Comparison of ENCODE assay signal across 1 cellular context in the genomic region with DNA sequence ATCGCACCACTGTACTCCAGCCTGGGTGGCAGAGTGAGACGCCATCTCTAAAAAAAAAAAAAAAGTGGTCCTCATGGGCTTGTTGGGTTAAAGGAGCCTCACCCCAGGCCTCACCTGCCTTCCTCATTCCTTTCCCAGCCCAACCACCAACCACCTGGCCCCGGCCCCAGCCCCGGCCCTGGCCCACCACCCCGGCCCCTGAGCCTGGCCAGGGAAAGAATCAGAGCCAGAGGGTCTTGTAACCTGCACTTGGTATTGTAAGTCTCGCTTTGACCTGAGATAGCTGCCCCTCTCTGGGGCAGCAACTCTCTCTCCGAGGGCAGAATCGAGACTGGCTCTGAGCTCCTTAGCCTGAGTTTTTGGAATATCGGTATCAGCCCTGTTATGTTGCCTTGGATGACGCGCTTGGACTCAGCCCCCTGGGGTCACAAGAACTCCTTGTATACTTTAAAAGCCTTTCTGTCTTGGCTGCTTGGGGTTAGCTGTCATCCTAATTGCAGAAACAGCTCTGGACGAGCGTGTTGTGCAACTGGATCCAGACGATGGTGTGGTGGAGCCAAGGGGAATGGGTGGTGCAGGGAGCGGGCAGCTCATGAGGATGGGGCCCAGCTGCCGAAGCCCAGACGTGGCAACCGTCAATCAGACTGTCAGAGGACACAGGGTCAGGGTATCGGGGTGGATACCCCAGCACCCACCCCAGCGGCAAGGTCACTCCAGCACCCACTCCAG.
TF ChIP-seq lines count a peak whose summit lies in the region.

No MANE protein-coding gene starts in this region.

TF ChIP-seq in H1, 55 proteins besides CTCF, POLR2A, EP300 and RAD21:
- TF ChIP-seq TBP (IDR thresholded peaks at IDR 0.05; ENCODE audit: low read depth, low read length) = no peak
- TF ChIP-seq GTF2F1 (IDR thresholded peaks at IDR 0.05; ENCODE audit: borderline replicate concordance, low read depth, low read length) = no peak
- TF ChIP-seq CTBP2 (IDR thresholded peaks at IDR 0.05; ENCODE audit: borderline replicate concordance, insufficient read depth, insufficient read length, low read length) = no peak
- TF ChIP-seq CBX5 (IDR thresholded peaks at IDR 0.05; ENCODE audit: low read depth, low read length) = no peak
- TF ChIP-seq, protein P1, sequence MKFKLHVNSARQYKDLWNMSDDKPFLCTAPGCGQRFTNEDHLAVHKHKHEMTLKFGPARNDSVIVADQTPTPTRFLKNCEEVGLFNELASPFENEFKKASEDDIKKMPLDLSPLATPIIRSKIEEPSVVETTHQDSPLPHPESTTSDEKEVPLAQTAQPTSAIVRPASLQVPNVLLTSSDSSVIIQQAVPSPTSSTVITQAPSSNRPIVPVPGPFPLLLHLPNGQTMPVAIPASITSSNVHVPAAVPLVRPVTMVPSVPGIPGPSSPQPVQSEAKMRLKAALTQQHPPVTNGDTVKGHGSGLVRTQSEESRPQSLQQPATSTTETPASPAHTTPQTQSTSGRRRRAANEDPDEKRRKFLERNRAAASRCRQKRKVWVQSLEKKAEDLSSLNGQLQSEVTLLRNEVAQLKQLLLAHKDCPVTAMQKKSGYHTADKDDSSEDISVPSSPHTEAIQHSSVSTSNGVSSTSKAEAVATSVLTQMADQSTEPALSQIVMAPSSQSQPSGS (IDR thresholded peaks at IDR 0.05; ENCODE audit: low read length) = no peak
- TF ChIP-seq, protein P2, sequence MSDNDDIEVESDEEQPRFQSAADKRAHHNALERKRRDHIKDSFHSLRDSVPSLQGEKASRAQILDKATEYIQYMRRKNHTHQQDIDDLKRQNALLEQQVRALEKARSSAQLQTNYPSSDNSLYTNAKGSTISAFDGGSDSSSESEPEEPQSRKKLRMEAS (IDR thresholded peaks at IDR 0.05) = no peak
- no peak for TF ChIP-seq SIX5 (IDR thresholded peaks at IDR 0.05; ENCODE audit: low read depth, low read length)
- no peak for TF ChIP-seq EZH2 (IDR thresholded peaks at IDR 0.05; ENCODE audit: low read depth, low read length, severe bottlenecking)
- no peak for TF ChIP-seq CEBPB (IDR thresholded peaks at IDR 0.05; ENCODE audit: low read depth, low read length)
